ENCODE assay signal across 8 cellular contexts in genomic region chr1:225318706-225319575, GRCh38.
DNase-seq lines count a peak whose midpoint lies in the region; ATAC-seq and TF ChIP-seq lines count a peak whose summit lies in the region.

No MANE protein-coding gene starts in this region.

- ATAC-seq in HCT116 (peak; percentile 100), natural killer cell (peak; percentile 57 to 72 (median 61)), HG03135 (IDR thresholded peaks at IDR 0.05; ENCODE audit: unreplicated experiment) (no peak)

- DNase-seq in AG09319 (ENCODE audit: extremely low read depth, low read depth) (peak; percentile 1), GM12864 (ENCODE audit: low read depth) (peak; percentile 7), HCT116 (ENCODE audit: low read depth, low spot score) (peak; percentile 36), LoVo (ENCODE audit: low spot score) (peak; percentile 62), SK-N-SH (peak; percentile 42), esophagus muscularis mucosa (ENCODE audit: extremely low spot score) (no peak), natural killer cell (no peak)

- H3K4me3 ChIP-seq in GM12864 (ENCODE audit: low read depth, low read length) (no peak overlapping the region), HCT116 (replicated peaks in 1 of 2; ENCODE audit: low read depth in 1 of 2, low read length in 2 of 2) (no peak overlapping the region), SK-N-SH (ENCODE audit: low read depth in 2 of 2, low read length in 1 of 2) (no peak overlapping the region), esophagus muscularis mucosa (no peak overlapping the region)

- H3K4me1 Mint-ChIP-seq in natural killer cell = peaks cover 0 to 5% of the 10 kb centered on the region in 2 donors

- H3K36me3 ChIP-seq in HCT116 (ENCODE audit: control insufficient read depth in 1 of 2, insufficient read depth in 2 of 2, low read length in 2 of 2) (no peaks in the 10 kb centered on the region), SK-N-SH (replicated peaks in 1 of 2; ENCODE audit: control insufficient read depth in 1 of 2, insufficient read depth in 2 of 2, low read length in 1 of 2) (no peaks in the 10 kb centered on the region), esophagus muscularis mucosa (no peaks in the 10 kb centered on the region)

- no peak for TF ChIP-seq EP300 in SK-N-SH (IDR thresholded peaks at IDR 0.05; ENCODE audit: borderline replicate concordance in 1 of 2, low read depth in 1 of 2, low read length in 1 of 2)
- TF ChIP-seq EP300 in esophagus muscularis mucosa (IDR thresholded peaks at IDR 0.05) = no peak

- H3K9me3 ChIP-seq in HCT116 (ENCODE audit: control insufficient read depth in 1 of 2, insufficient read depth in 1 of 2, low read depth in 1 of 2, low read length in 2 of 2) (no peaks in the 10 kb centered on the region), SK-N-SH (no peaks in the 10 kb centered on the region), esophagus muscularis mucosa (peaks cover 0 to 5% (median 0%) of the 10 kb centered on the region in 4 donors)

- TF ChIP-seq RAD21 in HCT116 (IDR thresholded peaks at IDR 0.05; ENCODE audit: low read depth) = peak; percentile 80
- peak; percentile 70 for TF ChIP-seq RAD21 in SK-N-SH (IDR thresholded peaks at IDR 0.05; ENCODE audit: low read length)

- WGBS in SK-N-SH (ENCODE audit: low lambda C conversion rate) = 32% methylated on average over 4 of the region's 4 CpGs
- WGBS in esophagus muscularis mucosa = 40% methylated on average over 4 of the region's 4 CpGs

- CTCF ChIA-PET in HCT116 (lab: Charles Lee) = interaction anchor here (0.7 to 2.0 kb wide), 6 partner anchors 11 to 123 kb away, joined by 3 to 15 read pairs (median 6); no protein-coding TSS in a partner anchor
- CTCF ChIA-PET in SK-N-SH (lab: Yijun Ruan, JAX) = interaction anchor here (0.6 to 3.4 kb wide), 40 partner anchors 9 to 668 kb away, joined by 3 to 36 read pairs (median 4); no protein-coding TSS in a partner anchor

- H3K4me2 ChIP-seq in HCT116 (ENCODE audit: low read length) (no peak overlapping the region), SK-N-SH (no peak overlapping the region)

- RAD21 ChIA-PET in HCT116 (lab: Charles Lee; ENCODE audit: low non-redundant PET in 1 of 2, low total read pairs in 2 of 2, uncharacterized antibody in 2 of 2, unreplicated experiment in 2 of 2) = no interaction called here

- no peaks in the 10 kb centered on the region for H3K9me3 Mint-ChIP-seq in natural killer cell

- no peaks in the 10 kb centered on the region for H3F3A ChIP-seq in SK-N-SH (replicated peaks; ENCODE audit: insufficient read depth)

- intact Hi-C loops in HCT116 (cut with micrococcal nuclease) = loop anchor here (2.0 kb wide), 1 partner anchor 658 kb away; no protein-coding TSS in a partner anchor
- intact Hi-C loops in esophagus muscularis mucosa (cut with DNase I) = loop anchor here (5.0 kb wide), 1 partner anchor 658 kb away; no protein-coding TSS in a partner anchor
- intact Hi-C loops in natural killer cell (cut with micrococcal nuclease) = loop anchor here (1.0 kb wide), 1 partner anchor 657 kb away; no protein-coding TSS in a partner anchor

- H4K20me1 ChIP-seq in HCT116 (ENCODE audit: insufficient read depth) = no peaks in the 10 kb centered on the region
- no peaks in the 10 kb centered on the region for H4K20me1 ChIP-seq in SK-N-SH (ENCODE audit: insufficient read depth)

- no peak overlapping the region for H3K27ac Mint-ChIP-seq in natural killer cell

- peaks cover 5 to 20% of the 10 kb centered on the region in 2 donors for H3K27me3 Mint-ChIP-seq in natural killer cell (ENCODE audit: low read depth in 2 of 2)

- no peak overlapping the region for H2AFZ ChIP-seq in HCT116 (ENCODE audit: low read depth, low read length, poor library complexity, severe bottlenecking)
- H2AFZ ChIP-seq in SK-N-SH (ENCODE audit: low read depth) = no peak overlapping the region

- TF ChIP-seq POLR2A in HCT116 (IDR thresholded peaks at IDR 0.05; ENCODE audit: borderline replicate concordance, extremely low read depth, insufficient read depth, insufficient read length) = no peak
- TF ChIP-seq POLR2A in esophagus muscularis mucosa (IDR thresholded peaks at IDR 0.05; ENCODE audit: low read depth) = no peak

- H3K4me1 ChIP-seq in HCT116 (ENCODE audit: control insufficient read depth in 1 of 2, insufficient read depth in 2 of 2, low read length in 2 of 2) (no peaks in the 10 kb centered on the region; a peak in 1 of 4 replicates), SK-N-SH (ENCODE audit: control insufficient read depth in 1 of 2, insufficient read depth in 2 of 2, low read depth in 1 of 2, low read length in 1 of 2) (no peaks in the 10 kb centered on the region), esophagus muscularis mucosa (no peaks in the 10 kb centered on the region)

- peak; percentile 77 for TF ChIP-seq CTCF in AG09319 (IDR thresholded peaks at IDR 0.05; ENCODE audit: low read depth, low read length)
- TF ChIP-seq CTCF in GM12864 (IDR thresholded peaks at IDR 0.05; ENCODE audit: low read depth, low read length, missing control alignments) = peak; percentile 81
- peak; percentile 66 to 86 (median 85) for TF ChIP-seq CTCF in HCT116 (IDR thresholded peaks at IDR 0.05 in 2 of 3, conservative IDR thresholded peaks at IDR 0.05 in 1 of 3; ENCODE audit: borderline replicate concordance in 1 of 3, insufficient read depth in 1 of 3, low read depth in 2 of 3, low read length in 2 of 3)
- TF ChIP-seq CTCF in SK-N-SH (IDR thresholded peaks at IDR 0.05) = peak; percentile 78
- TF ChIP-seq CTCF in esophagus muscularis mucosa (IDR thresholded peaks at IDR 0.05) = peak; percentile 63 to 69 (median 69)
- TF ChIP-seq CTCF in natural killer cell (IDR thresholded peaks at IDR 0.05) = peak; percentile 64

- H3K4me3 Mint-ChIP-seq in natural killer cell = no peak overlapping the region

- no peaks in the 10 kb centered on the region for H3K36me3 Mint-ChIP-seq in natural killer cell

- H3K79me2 ChIP-seq in HCT116 (ENCODE audit: insufficient read depth, low read length) (no peaks in the 10 kb centered on the region), SK-N-SH (ENCODE audit: insufficient read depth) (no peaks in the 10 kb centered on the region)

- no TSS peak for BruUV-seq in HCT116 (replicated peaks; lab: Mats Ljungman, UMichigan)

- POLR2A ChIA-PET in HCT116 (lab: Charles Lee) = no interaction called here
- POLR2A ChIA-PET in SK-N-SH (lab: Yijun Ruan, JAX) = no interaction called here

- no peaks in the 10 kb centered on the region for H3K9me2 ChIP-seq in HCT116 (ENCODE audit: insufficient read depth)
- H3K9me2 ChIP-seq in SK-N-SH = no peaks in the 10 kb centered on the region

- no peak overlapping the region for H3K27ac ChIP-seq in HCT116 (ENCODE audit: low read depth, low read length)
- no peak overlapping the region for H3K27ac ChIP-seq in SK-N-SH (ENCODE audit: low read depth in 2 of 2, low read length in 1 of 2)
- H3K27ac ChIP-seq in esophagus muscularis mucosa (replicated peaks in 1 of 4) = no peak overlapping the region

- no peak overlapping the region for H3K9ac ChIP-seq in HCT116 (ENCODE audit: low read length)
- no peak overlapping the region for H3K9ac ChIP-seq in SK-N-SH

- H3K27me3 ChIP-seq in HCT116 (ENCODE audit: insufficient read depth, low read length) (no peaks in the 10 kb centered on the region), SK-N-SH (ENCODE audit: insufficient read depth) (no peaks in the 10 kb centered on the region; the same call in 1 of the 2 replicates), esophagus muscularis mucosa (no peaks in the 10 kb centered on the region)

TF ChIP-seq in HCT116, 20 proteins besides CTCF, POLR2A, EP300 and RAD21:
- TF ChIP-seq CBX3 (IDR thresholded peaks at IDR 0.05; ENCODE audit: low read depth) (peak; percentile 68; the same call in 1 of the 2 replicates), SP1 (IDR thresholded peaks at IDR 0.05; ENCODE audit: low read depth) (no peak)
TF ChIP-seq in HCT116: peak in this region for 1.

TF ChIP-seq in SK-N-SH, 30 proteins besides CTCF, POLR2A, EP300 and RAD21:
- TF ChIP-seq SMC3 (IDR thresholded peaks at IDR 0.05; ENCODE audit: low read depth, low read length) = peak; percentile 48
- TF ChIP-seq FOSL2 (IDR thresholded peaks at IDR 0.05; ENCODE audit: borderline replicate concordance, low read depth) = no peak

Comparison
In these comparisons a context has a peak if more than half of its experiments do, and no peak if none do; other contexts are left out.
1. DNase-seq: peak in AG09319 (single experiment), GM12864 (single experiment), HCT116 (single experiment), LoVo (single experiment) and SK-N-SH (single experiment); none in esophagus muscularis mucosa (single experiment) and natural killer cell (single experiment).
2. Peak in every context shown above with its lines, with median percentiles within 50 percentile points of each other: CTCF ChIP-seq.